In genomic region chr2:238864207-238865014, GRCh38 we compare ENCODE assay signal across 8 cellular contexts.
DNase-seq lines count a peak whose midpoint lies in the region; ATAC-seq and TF ChIP-seq lines count a peak whose summit lies in the region.

No MANE protein-coding gene starts in this region.

- no peak for TF ChIP-seq CTCF in astrocyte of the cerebellum (IDR thresholded peaks at IDR 0.05; ENCODE audit: low read depth, low read length, missing control alignments)

- no peak for ATAC-seq in GM21529 (IDR thresholded peaks at IDR 0.05; ENCODE audit: unreplicated experiment)
- no peak for ATAC-seq in GM19328 (IDR thresholded peaks at IDR 0.05; ENCODE audit: unreplicated experiment)

- in situ Hi-C loops in astrocyte of the cerebellum (cut with HindIII; ENCODE audit: low sequenced_read_pairs) = no loop called here

- DNase-seq in DMS53 (lab: John Stamatoyannopoulos, UW) (peak; percentile 96), NCI-H1092 treated with DMSO at 0.1 percent for 48 hours (lab: John Stamatoyannopoulos, UW) (peak; percentile 16), astrocyte of the cerebellum (ENCODE audit: low read depth) (peak; percentile 96), iris pigment epithelial cell (ENCODE audit: low read depth) (peak; percentile 99)
- DNase-seq in stimulated activated CD4-positive, alpha-beta T cell treated with anti-CD3 and anti-CD28 coated beads, Interleukin-12 subunit alpha, Interleukin-12 subunit beta, amount 100 ng/mL, for 24 hours (ENCODE audit: low read depth in 2 of 2) = peak; percentile 16 to 40
- DNase-seq in activated CD4-positive, CD25-positive, alpha-beta regulatory T cell (lab: John Stamatoyannopoulos, UW) = no peak

- no peak overlapping the region for H3K4me3 ChIP-seq in astrocyte of the cerebellum (ENCODE audit: low read depth, low read length)

Comparison
In these comparisons a context has a peak if more than half of its experiments do, and no peak if none do; other contexts are left out.
1. DNase-seq: peak in DMS53 (single experiment), NCI-H1092 treated with DMSO at 0.1 percent for 48 hours (single experiment), astrocyte of the cerebellum (single experiment), iris pigment epithelial cell (single experiment) and stimulated activated CD4-positive, alpha-beta T cell treated with anti-CD3 and anti-CD28 coated beads, Interleukin-12 subunit alpha, Interleukin-12 subunit beta, amount 100 ng/mL, for 24 hours (2 of 2); none in activated CD4-positive, CD25-positive, alpha-beta regulatory T cell (0 of 4).